Comparison of ENCODE assay signal across 9 cellular contexts in the genomic region with DNA sequence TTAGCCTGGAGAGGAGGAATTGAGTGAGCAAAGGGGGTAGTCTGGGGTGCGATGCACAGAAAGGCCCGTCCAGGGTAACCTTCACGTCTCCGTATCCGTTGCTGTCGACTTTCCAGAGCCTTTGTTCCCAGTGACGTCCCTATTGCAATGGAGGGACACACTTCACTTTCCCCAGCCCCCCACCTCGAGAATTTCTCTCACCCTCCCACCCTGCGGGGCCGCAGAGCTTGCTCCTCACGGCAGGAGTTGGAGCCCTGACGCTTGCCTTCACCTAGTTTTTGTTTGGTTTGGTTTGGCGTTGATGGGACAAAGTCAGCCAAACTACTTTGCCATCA. TPM values are rescaled to one million over a fixed set of nuclear protein-coding genes. Genes with fewer than 3 reads are reported as not detected.
DNase-seq lines count a peak whose midpoint lies in the region; ATAC-seq and TF ChIP-seq lines count a peak whose summit lies in the region.
"Had no signal": no experiment of that assay in that cellular context is flagged by ENCODE, and none has a peak within 500 bp of the region (broad histone marks: within the 10 kb centered on the region; RNA-seq: fewer than 3 reads in every experiment).

No MANE protein-coding gene starts in this region.

- H3K27me3 ChIP-seq in kidney epithelial cell (ENCODE audit: control insufficient read depth, insufficient read depth, low read length): no peaks in the 10 kb centered on the region

- H3K9me3 Mint-ChIP-seq in activated naive CD8-positive, alpha-beta T cell treated with anti-CD3 and anti-CD28 coated beads, Interleukin-2, amount 50 U/mL, for 24 hours: no peaks in the 10 kb centered on the region
- H3K9me3 Mint-ChIP-seq in stimulated activated effector memory CD8-positive, alpha-beta T cell treated with anti-CD3 and anti-CD28 coated beads, Interleukin-12 subunit alpha, Interleukin-12 subunit beta, amount 100 ng/mL, for 72 hours: no peaks in the 10 kb centered on the region

- DNase-seq in HFF-Myc (ENCODE audit: extremely low read depth, low read depth) (no peak), kidney epithelial cell (ENCODE audit: low read depth) (no peak), GM20000 (ENCODE audit: low spot score) (no peak), cerebellum (ENCODE audit: low spot score) (no peak)
- DNase-seq in activated naive CD8-positive, alpha-beta T cell treated with anti-CD3 and anti-CD28 coated beads, Interleukin-2, amount 50 U/mL, for 24 hours: no peak
- DNase-seq in stimulated activated effector memory CD8-positive, alpha-beta T cell treated with anti-CD3 and anti-CD28 coated beads, Interleukin-12 subunit alpha, Interleukin-12 subunit beta, amount 100 ng/mL, for 72 hours (ENCODE audit: low spot score in 2 of 2): no peak
- DNase-seq in stimulated activated CD8-positive, alpha-beta memory T cell treated with anti-CD3 and anti-CD28 coated beads, Interleukin-4, amount 100 ng/mL, for 48 hours: no peak
- DNase-seq: stimulated activated CD4-positive, alpha-beta T cell treated with anti-CD3 and anti-CD28 coated beads, Interleukin-4, amount 100 ng/mL, for 4 hours had no signal

- peaks cover 61% of the 10 kb centered on the region for H3K27me3 Mint-ChIP-seq in activated naive CD8-positive, alpha-beta T cell treated with anti-CD3 and anti-CD28 coated beads, Interleukin-2, amount 50 U/mL, for 24 hours

- ATAC-seq in activated naive CD8-positive, alpha-beta T cell treated with anti-CD3 and anti-CD28 coated beads, Interleukin-2, amount 50 U/mL, for 24 hours: no peak
- ATAC-seq in stimulated activated effector memory CD8-positive, alpha-beta T cell treated with anti-CD3 and anti-CD28 coated beads, Interleukin-12 subunit alpha, Interleukin-12 subunit beta, amount 100 ng/mL, for 72 hours: no peak
- ATAC-seq in HG03342 (IDR thresholded peaks at IDR 0.05; ENCODE audit: unreplicated experiment): no peak

- H3K36me3 ChIP-seq in kidney epithelial cell (ENCODE audit: control insufficient read depth, insufficient read depth, low read length): no peaks in the 10 kb centered on the region

- H3K4me3 Mint-ChIP-seq in activated naive CD8-positive, alpha-beta T cell treated with anti-CD3 and anti-CD28 coated beads, Interleukin-2, amount 50 U/mL, for 24 hours: peak overlapping the region; percentile 30
- peak overlapping the region; percentile 33 for H3K4me3 Mint-ChIP-seq in stimulated activated effector memory CD8-positive, alpha-beta T cell treated with anti-CD3 and anti-CD28 coated beads, Interleukin-12 subunit alpha, Interleukin-12 subunit beta, amount 100 ng/mL, for 72 hours

- peaks cover 19% of the 10 kb centered on the region for H3K4me1 Mint-ChIP-seq in activated naive CD8-positive, alpha-beta T cell treated with anti-CD3 and anti-CD28 coated beads, Interleukin-2, amount 50 U/mL, for 24 hours
- peaks cover 20% of the 10 kb centered on the region for H3K4me1 Mint-ChIP-seq in stimulated activated effector memory CD8-positive, alpha-beta T cell treated with anti-CD3 and anti-CD28 coated beads, Interleukin-12 subunit alpha, Interleukin-12 subunit beta, amount 100 ng/mL, for 72 hours

- no peak overlapping the region for H3K27ac Mint-ChIP-seq in activated naive CD8-positive, alpha-beta T cell treated with anti-CD3 and anti-CD28 coated beads, Interleukin-2, amount 50 U/mL, for 24 hours
- H3K27ac Mint-ChIP-seq in stimulated activated effector memory CD8-positive, alpha-beta T cell treated with anti-CD3 and anti-CD28 coated beads, Interleukin-12 subunit alpha, Interleukin-12 subunit beta, amount 100 ng/mL, for 72 hours: no peak overlapping the region

- H3K4me3 ChIP-seq in HFF-Myc (replicated peaks; ENCODE audit: low read depth, low read length) (peak overlapping the region; percentile 80), kidney epithelial cell (ENCODE audit: low read depth, low read length) (peak overlapping the region; percentile 98)

- no peaks in the 10 kb centered on the region for H3K36me3 Mint-ChIP-seq in activated naive CD8-positive, alpha-beta T cell treated with anti-CD3 and anti-CD28 coated beads, Interleukin-2, amount 50 U/mL, for 24 hours (ENCODE audit: low read depth)
- H3K36me3 Mint-ChIP-seq in stimulated activated effector memory CD8-positive, alpha-beta T cell treated with anti-CD3 and anti-CD28 coated beads, Interleukin-12 subunit alpha, Interleukin-12 subunit beta, amount 100 ng/mL, for 72 hours: no peaks in the 10 kb centered on the region

- TF ChIP-seq CTCF in HFF-Myc (IDR thresholded peaks at IDR 0.05; ENCODE audit: low read depth, low read length, missing control alignments): no peak
- no peak for TF ChIP-seq CTCF in kidney epithelial cell (IDR thresholded peaks at IDR 0.05; ENCODE audit: insufficient read depth, low read length, poor library complexity, severe bottlenecking)
- TF ChIP-seq CTCF in GM20000 (IDR thresholded peaks at IDR 0.05; ENCODE audit: extremely low read depth, missing control alignments): no peak

RNA-seq across cellular contexts. Expression of a gene that starts 0.6 kb away (rescaled TPM):
- total RNA-seq in kidney epithelial cell (20.3 and 22.6 TPM in 2 replicates), cerebellum (4.5 TPM)
